ENCODE assay signal across 8 cellular contexts in genomic region chr1:14924455-14925325, GRCh38.
A peak's percentile ranks its signal among the peaks of the same experiment; 100 is the strongest.
DNase-seq lines count a peak whose midpoint lies in the region; ATAC-seq and TF ChIP-seq lines count a peak whose summit lies in the region.

No MANE protein-coding gene starts in this region.

- peak overlapping the region; percentile 83 for H3K4me3 ChIP-seq in parathyroid adenoma (ENCODE audit: low read depth, low read length)

- no peaks in the 10 kb centered on the region for H3K36me3 ChIP-seq in parathyroid adenoma (ENCODE audit: control insufficient read depth, insufficient read depth, low read length)

- H3K4me1 ChIP-seq in parathyroid adenoma, result peaks cover 21% of the 10 kb centered on the region

- H3K4me2 ChIP-seq in parathyroid adenoma (ENCODE audit: low read length), result peak overlapping the region; percentile 74

- TF ChIP-seq CTCF in parathyroid adenoma (IDR thresholded peaks at IDR 0.05), result no peak

- peak overlapping the region; percentile 59 for H2AFZ ChIP-seq in parathyroid adenoma

- ATAC-seq in left ventricle myocardium superior (peak; percentile 80), HG03280 (IDR thresholded peaks at IDR 0.05; ENCODE audit: unreplicated experiment) (no peak), HG03571 (IDR thresholded peaks at IDR 0.05; ENCODE audit: unreplicated experiment) (no peak)

- intact Hi-C loops in left ventricle myocardium superior (cut with micrococcal nuclease), result loop anchor here (5.0 kb wide), 1 partner anchor 103 kb away; no protein-coding TSS in a partner anchor

- peak overlapping the region; percentile 53 for H3K9ac ChIP-seq in parathyroid adenoma

- no peaks in the 10 kb centered on the region for H3K9me3 ChIP-seq in parathyroid adenoma (ENCODE audit: control insufficient read depth, low read length)

- peak overlapping the region; percentile 97 for H3K27ac ChIP-seq in parathyroid adenoma

- H3K79me2 ChIP-seq in parathyroid adenoma, result peaks cover 2% of the 10 kb centered on the region

- DNase-seq in DMS 273 (lab: John Stamatoyannopoulos, UW; ENCODE audit: unreplicated experiment) (peak; percentile 71), DMS 273 treated with DMSO at 0.1 percent for 48 hours (lab: John Stamatoyannopoulos, UW) (no peak), LHCN-M2 (ENCODE audit: low read depth) (peak; percentile 45), amygdala (lab: John Stamatoyannopoulos, UW) (peak in 33 of 56 donors; percentile 13 to 77 (median 36)), left ventricle myocardium superior (peak; percentile 75)

- no peaks in the 10 kb centered on the region for H3K27me3 ChIP-seq in parathyroid adenoma (ENCODE audit: control insufficient read depth, insufficient read depth, low read length)
